Comparison of ENCODE assay signal across 8 cellular contexts in genomic region chr14:24080888-24081738, GRCh38. TPM values are rescaled to one million over a fixed set of nuclear protein-coding genes. Genes with fewer than 3 reads are reported as not detected.
DNase-seq lines count a peak whose midpoint lies in the region; ATAC-seq and TF ChIP-seq lines count a peak whose summit lies in the region.

No MANE protein-coding gene starts in this region.

- peak overlapping the region; percentile 64 to 92 (median 88) for H3K27ac Mint-ChIP-seq in CD4-positive, alpha-beta memory T cell
- H3K27ac Mint-ChIP-seq in neural progenitor cell = no peak overlapping the region

- no peaks in the 10 kb centered on the region for H3K79me2 ChIP-seq in OCI-LY3 (ENCODE audit: low read length)
- no peaks in the 10 kb centered on the region for H3K79me2 ChIP-seq in neural progenitor cell (ENCODE audit: low read depth)

- H3K9me3 Mint-ChIP-seq in CD4-positive, alpha-beta memory T cell = peaks cover 0 to 4% (median 0%) of the 10 kb centered on the region in 8 donors
- no peaks in the 10 kb centered on the region for H3K9me3 Mint-ChIP-seq in neural progenitor cell

- TF ChIP-seq CTCF in OCI-LY3 (IDR thresholded peaks at IDR 0.05; ENCODE audit: low read depth, low read length) (no peak), fibroblast of the aortic adventitia (IDR thresholded peaks at IDR 0.05; ENCODE audit: insufficient read depth, low read length) (no peak), neural progenitor cell (IDR thresholded peaks at IDR 0.05) (no peak)

- H3K27me3 ChIP-seq in CD4-positive, alpha-beta memory T cell (ENCODE audit: insufficient read depth, low read length) = no peaks in the 10 kb centered on the region
- H3K27me3 ChIP-seq in OCI-LY3 (ENCODE audit: low read depth, low read length) (peaks cover 17% of the 10 kb centered on the region), neural progenitor cell (peaks cover 39% of the 10 kb centered on the region)

- H3K9ac ChIP-seq in OCI-LY3 (ENCODE audit: low read length) (peak overlapping the region; percentile 66), neural progenitor cell (no peak overlapping the region)

- peaks cover 22% of the 10 kb centered on the region for H3F3A ChIP-seq in neural progenitor cell (ENCODE audit: low read depth)

- no peaks in the 10 kb centered on the region for H3K9me3 ChIP-seq in CD4-positive, alpha-beta memory T cell (ENCODE audit: control insufficient read depth in 1 of 2, low read length in 2 of 2)
- H3K9me3 ChIP-seq in OCI-LY3 (ENCODE audit: insufficient read depth, low read length) (no peaks in the 10 kb centered on the region), neural progenitor cell (ENCODE audit: low read depth) (no peaks in the 10 kb centered on the region)

- ATAC-seq in GM19328 (IDR thresholded peaks at IDR 0.05; ENCODE audit: unreplicated experiment) (peak; percentile 92), HG03442 (IDR thresholded peaks at IDR 0.05; ENCODE audit: unreplicated experiment) (peak; percentile 80)

- intact Hi-C loops in CD4-positive, alpha-beta memory T cell (cut with micrococcal nuclease) = loop anchor here (1.0 to 10.0 kb wide), 4 partner anchors 9 to 348 kb away; partner anchors contain the start of genes CBLN3, DHRS4L2, KHNYN and PCK2

- peak overlapping the region; percentile 39 to 60 for H3K4me3 ChIP-seq in CD4-positive, alpha-beta memory T cell (ENCODE audit: low read length in 2 of 2)
- peak overlapping the region; percentile 86 for H3K4me3 ChIP-seq in OCI-LY3 (ENCODE audit: low read length)
- peak overlapping the region; percentile 60 for H3K4me3 ChIP-seq in fibroblast of the aortic adventitia (ENCODE audit: low read depth, low read length)
- H3K4me3 ChIP-seq in neural progenitor cell = peak overlapping the region; percentile 66

- H3K27me3 Mint-ChIP-seq in CD4-positive, alpha-beta memory T cell = no peaks in the 10 kb centered on the region
- H3K27me3 Mint-ChIP-seq in neural progenitor cell (ENCODE audit: insufficient read depth, low read depth) = peaks cover 40% of the 10 kb centered on the region

- POLR2A ChIA-PET in CD4-positive, alpha-beta memory T cell (lab: Charles Lee; ENCODE audit: partially characterized antibody) = interaction anchor here (0.5 to 6.1 kb wide), 32 partner anchors 8 to 1864 kb away, joined by 3 to 81 read pairs (median 4); partner anchors contain the start of genes CARMIL3, CBLN3, CHMP4A and CPNE6

- peaks cover 14% of the 10 kb centered on the region for H3K4me1 ChIP-seq in CD4-positive, alpha-beta memory T cell (ENCODE audit: insufficient read depth, low read length)
- peaks cover 14% of the 10 kb centered on the region for H3K4me1 ChIP-seq in OCI-LY3 (ENCODE audit: low read length)
- H3K4me1 ChIP-seq in neural progenitor cell = peaks cover 41% of the 10 kb centered on the region

- H3K4me3 Mint-ChIP-seq in CD4-positive, alpha-beta memory T cell = peak overlapping the region; percentile 81 to 90 (median 87)
- H3K4me3 Mint-ChIP-seq in neural progenitor cell = peak overlapping the region; percentile 88

- H4K20me1 ChIP-seq in OCI-LY3 (ENCODE audit: insufficient read depth, low read length) (no peaks in the 10 kb centered on the region), neural progenitor cell (ENCODE audit: low read depth) (no peaks in the 10 kb centered on the region)

- peak overlapping the region; percentile 50 for H3K27ac ChIP-seq in CD4-positive, alpha-beta memory T cell (ENCODE audit: low read depth, low read length)
- H3K27ac ChIP-seq in OCI-LY3 (ENCODE audit: low read length) = no peak overlapping the region
- H3K27ac ChIP-seq in neural progenitor cell = no peak overlapping the region
- peak overlapping the region; percentile 66 for H3K27ac ChIP-seq in substantia nigra (ENCODE audit: low read depth, low read length, poor library complexity, severe bottlenecking)

- DNase-seq in CD4-positive, alpha-beta memory T cell = peak; percentile 64 to 77 (median 67)
- peak; percentile 43 to 44 for DNase-seq in activated T-helper 1 cell treated with anti-CD3 and anti-CD28 coated beads, Interleukin-2, amount 50 U/mL, for 16 hours (ENCODE audit: low read depth in 1 of 2, low spot score in 1 of 2)
- DNase-seq in fibroblast of the aortic adventitia (ENCODE audit: low read depth) (peak; percentile 11), neural progenitor cell (ENCODE audit: low spot score) (peak; percentile 78), substantia nigra (lab: John Stamatoyannopoulos, UW) (peak in 32 of 49 donors; percentile 15 to 82 (median 48))

- H3K4me2 ChIP-seq in OCI-LY3 (ENCODE audit: low read length) = peak overlapping the region; percentile 88
- peak overlapping the region; percentile 87 for H3K4me2 ChIP-seq in neural progenitor cell

- no peaks in the 10 kb centered on the region for H3K36me3 Mint-ChIP-seq in CD4-positive, alpha-beta memory T cell
- no peaks in the 10 kb centered on the region for H3K36me3 Mint-ChIP-seq in neural progenitor cell

- H2AFZ ChIP-seq in OCI-LY3 (ENCODE audit: low read depth, low read length) (peak overlapping the region; percentile 64; the same call in 1 of the 2 replicates), neural progenitor cell (replicated peaks) (peak overlapping the region; percentile 84)

- peaks cover 10 to 27% (median 15%) of the 10 kb centered on the region in 4 donors for H3K4me1 Mint-ChIP-seq in CD4-positive, alpha-beta memory T cell
- peaks cover 34% of the 10 kb centered on the region for H3K4me1 Mint-ChIP-seq in neural progenitor cell

- CTCF ChIA-PET in CD4-positive, alpha-beta memory T cell (lab: Charles Lee; ENCODE audit: partially characterized antibody) = interaction anchor here (0.9 to 12.1 kb wide), 12 partner anchors 12 to 229 kb away, joined by 3 to 168 read pairs (median 4); partner anchors contain the start of genes IRF9, LTB4R2, PCK2 and TINF2

- no peaks in the 10 kb centered on the region for H3K36me3 ChIP-seq in CD4-positive, alpha-beta memory T cell (ENCODE audit: insufficient read depth, low read length)
- H3K36me3 ChIP-seq in OCI-LY3 (replicated peaks; ENCODE audit: low read depth, low read length) (no peaks in the 10 kb centered on the region), neural progenitor cell (no peaks in the 10 kb centered on the region)

RNA-seq across cellular contexts. Expression of gene CPNE6, which starts 9.8 kb away (rescaled TPM):
- not detected for total RNA-seq in CD4-positive, alpha-beta memory T cell
- under 1 TPM in 1 of 2 donors, not detected in 1; 0.04 TPM for polyA plus RNA-seq in CD4-positive, alpha-beta memory T cell
- not detected in 2 replicates for total RNA-seq in fibroblast of the aortic adventitia (ENCODE audit: low replicate concordance)
- not detected in 2 replicates for total RNA-seq in neural progenitor cell (ENCODE audit: low replicate concordance)

RNA-seq across cellular contexts. Expression of gene PCK2, which starts 13.0 kb away (rescaled TPM):
- total RNA-seq in CD4-positive, alpha-beta memory T cell = 10 to 100 TPM; 18.3 to 21.4 TPM
- polyA plus RNA-seq in CD4-positive, alpha-beta memory T cell = 10 to 100 TPM; 11.0 to 15.5 TPM
- total RNA-seq in fibroblast of the aortic adventitia (ENCODE audit: low replicate concordance) (20.1 and 36.5 TPM in 2 replicates), neural progenitor cell (ENCODE audit: low replicate concordance) (11.1 and 26.6 TPM in 2 replicates)

RNA-seq across cellular contexts. Expression of gene CARMIL3, which starts 29.3 kb away (rescaled TPM):
- under 1 TPM; 0.15 to 0.22 TPM for total RNA-seq in CD4-positive, alpha-beta memory T cell
- polyA plus RNA-seq in CD4-positive, alpha-beta memory T cell = not detected
- not detected in 2 replicates for total RNA-seq in fibroblast of the aortic adventitia (ENCODE audit: low replicate concordance)
- total RNA-seq in neural progenitor cell (ENCODE audit: low replicate concordance) = 0.77 and 1.4 TPM in 2 replicates

RNA-seq across cellular contexts. Expression of gene DCAF11, which starts 33.5 kb away (rescaled TPM):
- total RNA-seq in CD4-positive, alpha-beta memory T cell = 10 to 100 TPM; 71.5 to 75.8 TPM
- polyA plus RNA-seq in CD4-positive, alpha-beta memory T cell = 10 to 100 TPM; 75.1 to 93.4 TPM
- total RNA-seq in fibroblast of the aortic adventitia (ENCODE audit: low replicate concordance) (44.6 and 85.3 TPM in 2 replicates), neural progenitor cell (ENCODE audit: low replicate concordance) (66.5 and 83.8 TPM in 2 replicates)

RNA-seq across cellular contexts. Expression of gene NRL, which starts 33.6 kb away (rescaled TPM):
- total RNA-seq in CD4-positive, alpha-beta memory T cell = 1 to 10 TPM; 2.9 to 4.5 TPM
- polyA plus RNA-seq in CD4-positive, alpha-beta memory T cell = 1 to 10 TPM; 1.4 to 1.6 TPM
- total RNA-seq in fibroblast of the aortic adventitia (ENCODE audit: low replicate concordance) = 0.90 and 4.1 TPM in 2 replicates
- total RNA-seq in neural progenitor cell (ENCODE audit: low replicate concordance) = 0.54 and 1.9 TPM in 2 replicates

Comparison
In these comparisons a context has a peak if more than half of its experiments do, and no peak if none do; other contexts are left out.
1. DNase-seq: peak in every context shown above with its lines; median percentile 78 in neural progenitor cell; 67 in CD4-positive, alpha-beta memory T cell; 48 in substantia nigra; 44 in activated T-helper 1 cell treated with anti-CD3 and anti-CD28 coated beads, Interleukin-2, amount 50 U/mL, for 16 hours; 11 in fibroblast of the aortic adventitia.
2. H3K27ac ChIP-seq: peak in CD4-positive, alpha-beta memory T cell (single experiment) and substantia nigra (single experiment); none in OCI-LY3 (single experiment) and neural progenitor cell (single experiment).
3. Peak in every context shown above with its lines, with median percentiles within 50 percentile points of each other: H3K4me3 ChIP-seq.